ENCODE assay signal across 18 cellular contexts in genomic region chr22:25064894-25065560, GRCh38.
DNase-seq lines count a peak whose midpoint lies in the region; ATAC-seq and TF ChIP-seq lines count a peak whose summit lies in the region.
"Had no signal": no experiment of that assay in that cellular context is flagged by ENCODE, and none has a peak within 500 bp of the region (broad histone marks: within the 10 kb centered on the region; RNA-seq: fewer than 3 reads in every experiment).

No MANE protein-coding gene starts in this region.

- no peak for ATAC-seq in CD8-positive, alpha-beta T cell
- ATAC-seq in HG02623 (IDR thresholded peaks at IDR 0.05; ENCODE audit: unreplicated experiment) (no peak), GM21447 (IDR thresholded peaks at IDR 0.05; ENCODE audit: unreplicated experiment) (no peak)

- peak overlapping the region; percentile 40 for H3K18ac ChIP-seq in neuronal stem cell (ENCODE audit: low read length)

- H3K36me3 ChIP-seq in CD8-positive, alpha-beta T cell (ENCODE audit: insufficient read depth, low read length) = no peaks in the 10 kb centered on the region
- H3K36me3 ChIP-seq in neuronal stem cell (replicated peaks in 1 of 2; ENCODE audit: control insufficient read depth in 2 of 2, insufficient read depth in 2 of 2, low read length in 2 of 2) = no peaks in the 10 kb centered on the region
- H3K36me3 ChIP-seq: colonic mucosa had no signal

- no peaks in the 10 kb centered on the region for H3K27me3 Mint-ChIP-seq in CD8-positive, alpha-beta T cell (ENCODE audit: low read depth)
- peaks cover 3% of the 10 kb centered on the region for H3K27me3 Mint-ChIP-seq in glutamatergic neuron (ENCODE audit: unreplicated experiment)
- H3K27me3 Mint-ChIP-seq: activated CD4-positive, alpha-beta T cell treated with anti-CD3 and anti-CD28 coated beads, Interleukin-2, amount 10 ng/mL, durations not matched to agents 24 days and 14 days; activated naive CD8-positive, alpha-beta T cell treated with anti-CD3 and anti-CD28 coated beads for 36 hours; brain had no signal

- H3K4me1 ChIP-seq in CD8-positive, alpha-beta T cell (ENCODE audit: insufficient read depth, low read length) = peaks cover 79% of the 10 kb centered on the region
- peaks cover 8 to 14% of the 10 kb centered on the region in 2 donors for H3K4me1 ChIP-seq in neuronal stem cell (ENCODE audit: control insufficient read depth in 2 of 2, insufficient read depth in 1 of 2, low read depth in 1 of 2, low read length in 2 of 2)
- H3K4me1 ChIP-seq: colonic mucosa had no signal

- H2AK5ac ChIP-seq in neuronal stem cell (ENCODE audit: low read depth, low read length) = no peak overlapping the region

- CTCF ChIA-PET in CD8-positive, alpha-beta T cell (lab: Charles Lee) = interaction anchor here (1.2 to 12.3 kb wide), 2 partner anchors 14 to 46 kb away, joined by 4 to 151 read pairs; no protein-coding TSS in a partner anchor
- CTCF ChIA-PET in RWPE1 (lab: Yijun Ruan, JAX) = no interaction called here

- H2BK12ac ChIP-seq in neuronal stem cell (ENCODE audit: low read length) = no peak overlapping the region

- no peak overlapping the region for H2BK15ac ChIP-seq in neuronal stem cell (ENCODE audit: low read length)

- no peak for TF ChIP-seq CTCF in CD8-positive, alpha-beta T cell (IDR thresholded peaks at IDR 0.05)
- TF ChIP-seq CTCF in RWPE1 (conservative IDR thresholded peaks at IDR 0.05; ENCODE audit: low read depth) (no peak), glutamatergic neuron (IDR thresholded peaks at IDR 0.05; ENCODE audit: partially characterized antibody, unreplicated experiment) (no peak)

- H3K4ac ChIP-seq in neuronal stem cell (ENCODE audit: low read length) = no peak overlapping the region

- no peak for DNase-seq in CD8-positive, alpha-beta T cell
- DNase-seq in RWPE1 (ENCODE audit: low spot score) = no peak
- no peak for DNase-seq in glutamatergic neuron
- DNase-seq in neuronal stem cell (ENCODE audit: low spot score) = no peak
- DNase-seq in stimulated activated naive CD4-positive, alpha-beta T cell treated with Interleukin-2 at 50 U/mL for 16 hours (lab: John Stamatoyannopoulos, UW) = no peak
- DNase-seq: activated CD4-positive, alpha-beta T cell treated with anti-CD3 and anti-CD28 coated beads, Interleukin-2, amount 10 ng/mL, durations not matched to agents 24 days and 14 days; activated naive CD8-positive, alpha-beta T cell treated with anti-CD3 and anti-CD28 coated beads for 36 hours; colonic mucosa; COR-L47; DND-41; hypothalamus; kidney; mesenchymal stem cell; NCI-H2029 had no signal

- no peak overlapping the region for H3K4me2 ChIP-seq in neuronal stem cell (ENCODE audit: insufficient read depth, low read length, poor library complexity, severe bottlenecking)

- H2AFZ ChIP-seq in neuronal stem cell (ENCODE audit: low read length) = no peak overlapping the region

- H2BK5ac ChIP-seq in neuronal stem cell (ENCODE audit: low read length) = no peak overlapping the region

- WGBS in neuronal stem cell (ENCODE audit: extremely low coverage in 2 of 2, insufficient read length in 2 of 2, insufficient replicate concordance in 1 of 2), 2 donors = no CpG with 5 or more reads among the region's 16 CpGs

- no peaks in the 10 kb centered on the region for H3K9me3 Mint-ChIP-seq in CD8-positive, alpha-beta T cell
- no peaks in the 10 kb centered on the region for H3K9me3 Mint-ChIP-seq in glutamatergic neuron (ENCODE audit: unreplicated experiment)
- H3K9me3 Mint-ChIP-seq: activated CD4-positive, alpha-beta T cell treated with anti-CD3 and anti-CD28 coated beads, Interleukin-2, amount 10 ng/mL, durations not matched to agents 24 days and 14 days; activated naive CD8-positive, alpha-beta T cell treated with anti-CD3 and anti-CD28 coated beads for 36 hours; brain had no signal

- no peaks in the 10 kb centered on the region for H3K36me3 Mint-ChIP-seq in CD8-positive, alpha-beta T cell
- no peaks in the 10 kb centered on the region for H3K36me3 Mint-ChIP-seq in glutamatergic neuron (ENCODE audit: unreplicated experiment)
- H3K36me3 Mint-ChIP-seq: brain, IgD-negative memory B cell had no signal

- H3K27ac ChIP-seq in CD8-positive, alpha-beta T cell (ENCODE audit: low read depth, low read length) = no peak overlapping the region
- H3K27ac ChIP-seq in RWPE1 (peak overlapping the region; percentile 9), neuronal stem cell (replicated peaks; ENCODE audit: low read length) (no peak overlapping the region)
- H3K27ac ChIP-seq: colonic mucosa had no signal

- H4K8ac ChIP-seq in neuronal stem cell (ENCODE audit: low read depth, low read length) = peak overlapping the region; percentile 6

- H3K9me3 ChIP-seq in CD8-positive, alpha-beta T cell (ENCODE audit: low read length) = no peaks in the 10 kb centered on the region
- no peaks in the 10 kb centered on the region for H3K9me3 ChIP-seq in neuronal stem cell (replicated peaks in 1 of 2; ENCODE audit: control insufficient read depth in 2 of 2, insufficient read depth in 1 of 2, low read depth in 1 of 2, low read length in 2 of 2)
- H3K9me3 ChIP-seq: colonic mucosa had no signal

- no peak overlapping the region for H3K4me3 Mint-ChIP-seq in CD8-positive, alpha-beta T cell
- no peak overlapping the region for H3K4me3 Mint-ChIP-seq in glutamatergic neuron (ENCODE audit: unreplicated experiment)
- H3K4me3 Mint-ChIP-seq: activated CD4-positive, alpha-beta T cell treated with anti-CD3 and anti-CD28 coated beads, Interleukin-2, amount 10 ng/mL, durations not matched to agents 24 days and 14 days; activated naive CD8-positive, alpha-beta T cell treated with anti-CD3 and anti-CD28 coated beads for 36 hours; brain had no signal

- H3K79me1 ChIP-seq in neuronal stem cell (ENCODE audit: low read depth, low read length) = no peaks in the 10 kb centered on the region

- H3K4me3 ChIP-seq in CD8-positive, alpha-beta T cell (ENCODE audit: low read depth, low read length) = no peak overlapping the region
- H3K4me3 ChIP-seq in neuronal stem cell (ENCODE audit: low read length in 2 of 2) = no peak overlapping the region
- H3K4me3 ChIP-seq: colonic mucosa had no signal

- H3K14ac ChIP-seq in neuronal stem cell (ENCODE audit: low read length) = no peak overlapping the region

- H4K91ac ChIP-seq in neuronal stem cell (ENCODE audit: low read depth, low read length, poor library complexity) = no peak overlapping the region

- POLR2A ChIA-PET in CD8-positive, alpha-beta T cell (lab: Charles Lee) = no interaction called here
- POLR2A ChIA-PET in RWPE1 (lab: Yijun Ruan, JAX; ENCODE audit: low non-redundant PET) = no interaction called here

- intact Hi-C loops in CD8-positive, alpha-beta T cell (cut with DNase I, micrococcal nuclease) = loop anchor here (5.0 to 10.0 kb wide), 5 partner anchors 340 to 1610 kb away; partner anchors contain the start of genes ADORA2A (in 1 of the 2) and TPST2 (in 1 of the 2)

- H2BK120ac ChIP-seq in neuronal stem cell (ENCODE audit: low read depth, low read length) = no peak overlapping the region

- H3K4me1 Mint-ChIP-seq in CD8-positive, alpha-beta T cell (ENCODE audit: low read depth) = peaks cover 91% of the 10 kb centered on the region
- peaks cover 6% of the 10 kb centered on the region for H3K4me1 Mint-ChIP-seq in glutamatergic neuron (ENCODE audit: low read depth, unreplicated experiment)

- H3K9ac ChIP-seq in neuronal stem cell (ENCODE audit: low read depth, low read length, poor library complexity) = peak overlapping the region; percentile 30

- H3K27me3 ChIP-seq in CD8-positive, alpha-beta T cell (ENCODE audit: insufficient read depth, low read length) = no peaks in the 10 kb centered on the region
- no peaks in the 10 kb centered on the region for H3K27me3 ChIP-seq in neuronal stem cell (ENCODE audit: control insufficient read depth in 3 of 3, insufficient read depth in 3 of 3, low read depth in 1 of 3, low read length in 3 of 3)
- H3K27me3 ChIP-seq: colonic mucosa had no signal

- H3K27ac Mint-ChIP-seq in CD8-positive, alpha-beta T cell = peak overlapping the region; percentile 80
- H3K27ac Mint-ChIP-seq in glutamatergic neuron (ENCODE audit: unreplicated experiment) = peak overlapping the region; percentile 22
- H3K27ac Mint-ChIP-seq: activated CD4-positive, alpha-beta T cell treated with anti-CD3 and anti-CD28 coated beads, Interleukin-2, amount 10 ng/mL, durations not matched to agents 24 days and 14 days; activated naive CD8-positive, alpha-beta T cell treated with anti-CD3 and anti-CD28 coated beads for 36 hours had no signal

- no peak overlapping the region for H3K23ac ChIP-seq in neuronal stem cell (ENCODE audit: low read depth, low read length, poor library complexity)
